ENCODE assay signal across 23 cellular contexts in genomic region chr12:53759261-53759660, GRCh38. TPM values are rescaled to one million over a fixed set of nuclear protein-coding genes. Genes with fewer than 3 reads are reported as not detected.
DNase-seq lines count a peak whose midpoint lies in the region; ATAC-seq and TF ChIP-seq lines count a peak whose summit lies in the region.
"Had no signal": no experiment of that assay in that cellular context is flagged by ENCODE, and none has a peak within 500 bp of the region (broad histone marks: within the 10 kb centered on the region; RNA-seq: fewer than 3 reads in every experiment).

No MANE protein-coding gene starts in this region.

- no peak for ATAC-seq in Right ventricle myocardium inferior

- TF ChIP-seq CTCF in endodermal cell (conservative IDR thresholded peaks at IDR 0.05) (no peak), neural cell (IDR thresholded peaks at IDR 0.05; ENCODE audit: poor library complexity, severe bottlenecking) (no peak)

- no peak overlapping the region for H3K4me3 ChIP-seq in endodermal cell (ENCODE audit: low read length)
- no peak overlapping the region for H3K4me3 ChIP-seq in neural cell (ENCODE audit: low read length)

- H3K27ac ChIP-seq in endodermal cell (ENCODE audit: low read depth, low read length) (no peak overlapping the region), neural cell (ENCODE audit: low read length) (no peak overlapping the region)
- H3K27ac ChIP-seq: C4-2B, KMS-11 had no signal

- H3K27me3 ChIP-seq in endodermal cell (ENCODE audit: control insufficient read depth, insufficient read depth, low read length, poor library complexity, severe bottlenecking) (peaks cover 72% of the 10 kb centered on the region), neural cell (ENCODE audit: insufficient read depth, low read depth, low read length) (no peaks in the 10 kb centered on the region)

- no peak overlapping the region for H2AFZ ChIP-seq in neural cell (ENCODE audit: low read depth, low read length)

- DNase-seq in NCI-H2227 (lab: John Stamatoyannopoulos, UW; ENCODE audit: unreplicated experiment), result peak; percentile 18
- DNase-seq in NCI-H2227 treated with DMSO at 0.1 percent for 48 hours (lab: John Stamatoyannopoulos, UW), result no peak
- peak; percentile 33 for DNase-seq in endodermal cell
- DNase-seq in mucosa of gallbladder (ENCODE audit: low spot score), result no peak
- DNase-seq in NCI-H2081 (lab: John Stamatoyannopoulos, UW), result no peak
- DNase-seq in activated CD4-positive, alpha-beta T cell treated with anti-CD3 and anti-CD28 coated beads, Interleukin-2, amount 50 U/mL, for 48 hours, result no peak
- no peak for DNase-seq in Right ventricle myocardium inferior (ENCODE audit: missing footprints)
- DNase-seq: 8988T; Calu3; CD8-positive, alpha-beta memory T cell; GOT3; HCEC 1CT; MV-4-11; NCI-H1105 treated with DMSO at 0.1 percent for 48 hours; NCI-H2081 treated with DMSO at 0.1 percent for 48 hours; NCI-H510A; NCI-H748 treated with DMSO at 0.1 percent for 48 hours; Right ventricle myocardium superior had no signal

- no peaks in the 10 kb centered on the region for H4K20me1 ChIP-seq in neural cell (ENCODE audit: insufficient read depth)

- H3K4me1 Mint-ChIP-seq in endodermal cell, result peaks cover 16% of the 10 kb centered on the region

- peaks cover 42% of the 10 kb centered on the region for H3K27me3 Mint-ChIP-seq in endodermal cell (ENCODE audit: insufficient read depth)

- WGBS in endodermal cell (ENCODE audit: insufficient coverage in 1 of 2, insufficient read length in 1 of 2), 2 experiments, result 91 to 100% methylated on average over 1 to 2 of the region's 2 CpGs

- no peaks in the 10 kb centered on the region for H3K36me3 Mint-ChIP-seq in endodermal cell (ENCODE audit: low read depth)
- H3K36me3 Mint-ChIP-seq: CD8-positive, alpha-beta memory T cell had no signal

- TF ChIP-seq EP300 in neural cell (conservative IDR thresholded peaks at IDR 0.05; ENCODE audit: poor library complexity, severe bottlenecking), result no peak

- peaks cover 1% of the 10 kb centered on the region for H3K9me3 Mint-ChIP-seq in endodermal cell
- H3K9me3 Mint-ChIP-seq: CD8-positive, alpha-beta memory T cell had no signal

- no peaks in the 10 kb centered on the region for H3K4me1 ChIP-seq in endodermal cell (ENCODE audit: control insufficient read depth, insufficient read depth, low read length)

- no peaks in the 10 kb centered on the region for H3K9me3 ChIP-seq in endodermal cell (ENCODE audit: control insufficient read depth, low read length)
- no peaks in the 10 kb centered on the region for H3K9me3 ChIP-seq in neural cell (ENCODE audit: low read length)

- H3K27ac Mint-ChIP-seq in endodermal cell, result no peak overlapping the region

- H3K9me2 ChIP-seq in neural cell (ENCODE audit: insufficient read depth, low read length), result no peaks in the 10 kb centered on the region

- H3K9ac ChIP-seq in endodermal cell (ENCODE audit: extremely low read depth, low read length, poor library complexity, severe bottlenecking) (no peak overlapping the region), neural cell (ENCODE audit: low read length) (peak overlapping the region; percentile 47)
- H3K9ac ChIP-seq: KMS-11 had no signal

- TF ChIP-seq RAD21 in neural cell (conservative IDR thresholded peaks at IDR 0.05), result no peak

- H3F3A ChIP-seq in neural cell (ENCODE audit: insufficient read depth, low read length, poor library complexity, severe bottlenecking), result no peaks in the 10 kb centered on the region

- H3K36me3 ChIP-seq in endodermal cell (ENCODE audit: control insufficient read depth, insufficient read depth, low read length), result no peaks in the 10 kb centered on the region
- H3K36me3 ChIP-seq in neural cell (ENCODE audit: insufficient read depth, low read length), result no peaks in the 10 kb centered on the region

- no peaks in the 10 kb centered on the region for H3K79me2 ChIP-seq in neural cell (replicated peaks; ENCODE audit: insufficient read depth, low read length)

- intact Hi-C loops in Right ventricle myocardium inferior (cut with DNase I), result no loop called here

- no peak overlapping the region for H3K4me3 Mint-ChIP-seq in endodermal cell

- H3K4me2 ChIP-seq in neural cell (ENCODE audit: low read length), result no peak overlapping the region
- H3K4me2 ChIP-seq: KMS-11 had no signal

TF ChIP-seq in neural cell, 6 proteins besides CTCF, POLR2A, EP300 and RAD21:
- TF ChIP-seq SMC3 (conservative IDR thresholded peaks at IDR 0.05; ENCODE audit: poor library complexity) (no peak), MXI1 (conservative IDR thresholded peaks at IDR 0.05; ENCODE audit: poor library complexity, severe bottlenecking) (no peak), TAF1 (IDR thresholded peaks at IDR 0.05; ENCODE audit: low read depth) (no peak), REST (IDR thresholded peaks at IDR 0.05; ENCODE audit: borderline replicate concordance) (no peak), POLR2AphosphoS5 (IDR thresholded peaks at IDR 0.05) (no peak), EZH2 (IDR thresholded peaks at IDR 0.05; ENCODE audit: borderline replicate concordance, insufficient read depth, low read length, poor library complexity, severe bottlenecking) (no peak)
TF ChIP-seq in neural cell: peak in this region for 0.

RNA-seq across cellular contexts. Expression of gene CISTR, which starts 7.5 kb away (rescaled TPM):
- total RNA-seq in endodermal cell (not detected), mucosa of gallbladder (not detected), Right ventricle myocardium inferior (1.7 TPM)
- not detected for polyA plus RNA-seq in endodermal cell (2013, experiment 1 of 2)
- not detected for polyA plus RNA-seq in endodermal cell (2013, experiment 2 of 2)
- not detected in 2 replicates for polyA plus RNA-seq in neural cell
- not detected in 2 replicates for polyA minus RNA-seq in neural cell
- total RNA-seq: Calu3; CD8-positive, alpha-beta memory T cell; Daoy; SK-MEL-5 had no signal
- polyA plus RNA-seq: CD8-positive, alpha-beta memory T cell had no signal

RNA-seq across cellular contexts. Expression of gene CALCOCO1, which starts 32.0 kb away (rescaled TPM):
- total RNA-seq in endodermal cell (10 to 100 TPM; 41.4 to 45.7 TPM), mucosa of gallbladder (188 TPM), Right ventricle myocardium inferior (186 TPM)
- 72.2 TPM for polyA plus RNA-seq in endodermal cell (2013, experiment 1 of 2)
- polyA plus RNA-seq in endodermal cell (2013, experiment 2 of 2), result 59.0 TPM
- polyA plus RNA-seq in neural cell, result 169 and 187 TPM in 2 replicates
- polyA minus RNA-seq in neural cell, result 134 and 165 TPM in 2 replicates

Comparison
In these comparisons a context has a peak if more than half of its experiments do, and no peak if none do; other contexts are left out.
1. DNase-seq: peak in NCI-H2227 (single experiment) and endodermal cell (single experiment); none in NCI-H2227 treated with DMSO at 0.1 percent for 48 hours (single experiment), mucosa of gallbladder (single experiment), NCI-H2081 (0 of 2), activated CD4-positive, alpha-beta T cell treated with anti-CD3 and anti-CD28 coated beads, Interleukin-2, amount 50 U/mL, for 48 hours (0 of 2) and Right ventricle myocardium inferior (single experiment).